Comparison of ENCODE assay signal across 8 cellular contexts in genomic region chr17:17044846-17045561, GRCh38. TPM values are rescaled to one million over a fixed set of nuclear protein-coding genes. Genes with fewer than 3 reads are reported as not detected.
DNase-seq lines count a peak whose midpoint lies in the region; ATAC-seq, FAIRE-seq and TF ChIP-seq lines count a peak whose summit lies in the region.

No MANE protein-coding gene starts in this region.

- peak overlapping the region; percentile 94 to 99 (median 96) for H3K4me3 Mint-ChIP-seq in CD4-positive, CD25-positive, alpha-beta regulatory T cell
- peak overlapping the region; percentile 99 for H3K4me3 Mint-ChIP-seq in chondrocyte (ENCODE audit: unreplicated experiment)

- H4K20me1 ChIP-seq in GM23248 (ENCODE audit: insufficient read depth): peaks cover 11% of the 10 kb centered on the region; the same call in 1 of the 2 replicates

- peaks cover 74% of the 10 kb centered on the region for H3K79me2 ChIP-seq in GM23248 (ENCODE audit: insufficient read depth)

- peaks cover 60% of the 10 kb centered on the region for H3F3A ChIP-seq in GM23248 (ENCODE audit: insufficient read depth)

- no peaks in the 10 kb centered on the region for H3K27me3 Mint-ChIP-seq in CD4-positive, CD25-positive, alpha-beta regulatory T cell
- no peaks in the 10 kb centered on the region for H3K27me3 Mint-ChIP-seq in chondrocyte (ENCODE audit: low read depth)

- FAIRE-seq in RCC 7860 (lab: Jason Lieb, UNC): no peak

- H3K36me3 Mint-ChIP-seq in CD4-positive, CD25-positive, alpha-beta regulatory T cell: peaks cover 4% of the 10 kb centered on the region
- H3K36me3 Mint-ChIP-seq in chondrocyte (ENCODE audit: low read depth): no peaks in the 10 kb centered on the region

- no peak for ATAC-seq in CD4-positive, CD25-positive, alpha-beta regulatory T cell (ENCODE audit: low read depth in 2 of 2)

- no peak for TF ChIP-seq POLR2A in suprapubic skin (IDR thresholded peaks at IDR 0.05)

- peak in 1 of 3 donors; percentile 45 for DNase-seq in CD4-positive, CD25-positive, alpha-beta regulatory T cell
- peak; percentile 76 for DNase-seq in GM23248
- DNase-seq in RCC 7860 (ENCODE audit: low spot score): peak; percentile 25
- DNase-seq in chondrocyte (ENCODE audit: low spot score): peak; percentile 49
- DNase-seq in suprapubic skin (ENCODE audit: low spot score in 2 of 2): peak; percentile 59 to 70
- DNase-seq in NCI-H1930 (lab: John Stamatoyannopoulos, UW): no peak
- DNase-seq in T-helper 9 cell: no peak

- H3K36me3 ChIP-seq in CD4-positive, CD25-positive, alpha-beta regulatory T cell (ENCODE audit: control insufficient read depth, insufficient read depth, low read length): no peaks in the 10 kb centered on the region
- no peaks in the 10 kb centered on the region for H3K36me3 ChIP-seq in GM23248 (ENCODE audit: low read depth)
- H3K36me3 ChIP-seq in liver (ENCODE audit: control insufficient read depth in 4 of 4, insufficient read depth in 3 of 4, low read depth in 1 of 4, low read length in 3 of 4): no peaks in the 10 kb centered on the region
- no peaks in the 10 kb centered on the region for H3K36me3 ChIP-seq in suprapubic skin

- H3K9me3 ChIP-seq in CD4-positive, CD25-positive, alpha-beta regulatory T cell (ENCODE audit: control insufficient read depth in 2 of 2, low read length in 2 of 2): no peaks in the 10 kb centered on the region
- H3K9me3 ChIP-seq in GM23248 (ENCODE audit: low read depth) (no peaks in the 10 kb centered on the region), liver (ENCODE audit: control insufficient read depth in 4 of 4, low read length in 3 of 4) (no peaks in the 10 kb centered on the region), suprapubic skin (no peaks in the 10 kb centered on the region)

- peaks cover 33 to 74% (median 56%) of the 10 kb centered on the region in 4 donors for H3K4me1 Mint-ChIP-seq in CD4-positive, CD25-positive, alpha-beta regulatory T cell
- H3K4me1 Mint-ChIP-seq in chondrocyte (ENCODE audit: low read depth): peaks cover 72% of the 10 kb centered on the region

- peak overlapping the region; percentile 100 for H3K4me2 ChIP-seq in GM23248 (ENCODE audit: unreplicated experiment)

- H2AFZ ChIP-seq in GM23248: no peak overlapping the region

- no peaks in the 10 kb centered on the region for H3K27me3 ChIP-seq in CD4-positive, CD25-positive, alpha-beta regulatory T cell (ENCODE audit: control insufficient read depth, insufficient read depth, low read length)
- H3K27me3 ChIP-seq in GM23248 (replicated peaks; ENCODE audit: insufficient read depth): no peaks in the 10 kb centered on the region
- H3K27me3 ChIP-seq in liver (ENCODE audit: control insufficient read depth in 4 of 4, insufficient read depth in 4 of 4, low read length in 3 of 4): no peaks in the 10 kb centered on the region
- H3K27me3 ChIP-seq in suprapubic skin: no peaks in the 10 kb centered on the region

- TF ChIP-seq CTCF in chondrocyte (IDR thresholded peaks at IDR 0.05) (no peak), liver (IDR thresholded peaks at IDR 0.05; ENCODE audit: low read depth, low read length, missing input control) (no peak), suprapubic skin (IDR thresholded peaks at IDR 0.05) (no peak)

- no peaks in the 10 kb centered on the region for H3K9me3 Mint-ChIP-seq in CD4-positive, CD25-positive, alpha-beta regulatory T cell
- H3K9me3 Mint-ChIP-seq in chondrocyte (ENCODE audit: low read depth): no peaks in the 10 kb centered on the region

- H3K9me2 ChIP-seq in GM23248 (ENCODE audit: insufficient read depth): no peaks in the 10 kb centered on the region

- 1 to 2% methylated on average over 6 of the region's 6 CpGs for WGBS in GM23248 (ENCODE audit: low coverage in 1 of 2, low lambda C conversion rate in 2 of 2, missing lambda C conversion rate in 2 of 2), 2 experiments
- WGBS in liver: 26% methylated on average over 6 of the region's 6 CpGs
- 4% methylated on average over 5 of the region's 6 CpGs for WGBS in suprapubic skin

- TF ChIP-seq RAD21 in liver (IDR thresholded peaks at IDR 0.05): no peak

- H3K27ac ChIP-seq in CD4-positive, CD25-positive, alpha-beta regulatory T cell (ENCODE audit: insufficient read depth, low read length, poor library complexity, severe bottlenecking): no peak overlapping the region
- H3K27ac ChIP-seq in GM23248 (peak overlapping the region; percentile 82), liver (ENCODE audit: low read depth in 1 of 2, low read length in 2 of 2) (peak overlapping the region; percentile 38 to 51), suprapubic skin (peak overlapping the region; percentile 87)

- peaks cover 51% of the 10 kb centered on the region for H3K4me1 ChIP-seq in CD4-positive, CD25-positive, alpha-beta regulatory T cell (ENCODE audit: control insufficient read depth, insufficient read depth, low read length, poor library complexity, severe bottlenecking)
- H3K4me1 ChIP-seq in GM23248 (ENCODE audit: insufficient read depth): peaks cover 31% of the 10 kb centered on the region
- H3K4me1 ChIP-seq in liver (ENCODE audit: control insufficient read depth in 4 of 4, insufficient read depth in 4 of 4, low read length in 3 of 4): peaks cover 14 to 40% (median 34%) of the 10 kb centered on the region in 4 donors
- peaks cover 57% of the 10 kb centered on the region for H3K4me1 ChIP-seq in suprapubic skin

- in situ Hi-C loops in GM23248 (cut with MboI): no loop called here

- H3K27ac Mint-ChIP-seq in CD4-positive, CD25-positive, alpha-beta regulatory T cell: peak overlapping the region; percentile 20 to 95 (median 88)
- peak overlapping the region; percentile 97 for H3K27ac Mint-ChIP-seq in chondrocyte (ENCODE audit: unreplicated experiment)

- no peak for TF ChIP-seq EP300 in suprapubic skin (IDR thresholded peaks at IDR 0.05)

- peak overlapping the region; percentile 90 for H3K4me3 ChIP-seq in CD4-positive, CD25-positive, alpha-beta regulatory T cell (ENCODE audit: low read depth, low read length)
- H3K4me3 ChIP-seq in GM23248: peak overlapping the region; percentile 95
- no peak overlapping the region for H3K4me3 ChIP-seq in liver (ENCODE audit: low read depth in 1 of 3, low read length in 3 of 3)
- H3K4me3 ChIP-seq in suprapubic skin: peak overlapping the region; percentile 56

- H3K9ac ChIP-seq in GM23248: peak overlapping the region; percentile 94
- H3K9ac ChIP-seq in liver (ENCODE audit: low read depth in 1 of 2, low read length in 2 of 2): peak overlapping the region in 1 of 2 donors; percentile 37

TF ChIP-seq in liver, 16 proteins besides CTCF, POLR2A, EP300 and RAD21:
- TF ChIP-seq JUND (IDR thresholded peaks at IDR 0.05) (no peak), RXRA (IDR thresholded peaks at IDR 0.05) (peak in 1 of 2 donors; percentile 4), SP1 (IDR thresholded peaks at IDR 0.05) (no peak), MAX (IDR thresholded peaks at IDR 0.05) (no peak), FOXA2 (IDR thresholded peaks at IDR 0.05) (no peak), TAF1 (conservative IDR thresholded peaks at IDR 0.05) (no peak), EGR1 (IDR thresholded peaks at IDR 0.05; ENCODE audit: low read depth in 2 of 2) (no peak)
- TF ChIP-seq, protein P1, sequence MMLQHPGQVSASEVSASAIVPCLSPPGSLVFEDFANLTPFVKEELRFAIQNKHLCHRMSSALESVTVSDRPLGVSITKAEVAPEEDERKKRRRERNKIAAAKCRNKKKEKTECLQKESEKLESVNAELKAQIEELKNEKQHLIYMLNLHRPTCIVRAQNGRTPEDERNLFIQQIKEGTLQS (IDR thresholded peaks at IDR 0.05): no peak

RNA-seq across cellular contexts. Expression of gene MPRIP, which starts 2.7 kb away (rescaled TPM):
- 234 TPM for total RNA-seq in CD4-positive, CD25-positive, alpha-beta regulatory T cell
- 10 to 100 TPM; 49.0 to 88.5 (median 55.8) TPM for polyA plus RNA-seq in CD4-positive, CD25-positive, alpha-beta regulatory T cell
- 292 TPM in 2 replicates for total RNA-seq in GM23248 (2014; rRNA removed; shearing (Covaris generic))
- polyA plus RNA-seq in GM23248 (2016; fragmentation: Nextera tagmentation; extraction: Ambion mirVana): 68.4 and 73.5 TPM in 2 replicates
- total RNA-seq in chondrocyte: 197 to 352 TPM (median 345 TPM) in 3 replicates
- total RNA-seq in liver: 10 to 100 TPM; 31.5 to 61.9 TPM
- 10 to 100 TPM; 21.2 to 37.9 TPM for polyA plus RNA-seq in liver
- 100 to 1,000 TPM; 122 to 207 (median 145) TPM for total RNA-seq in suprapubic skin

Comparison
In these comparisons a context has a peak if more than half of its experiments do, and no peak if none do; other contexts are left out.
1. DNase-seq: peak in GM23248 (single experiment), RCC 7860 (single experiment), chondrocyte (single experiment) and suprapubic skin (2 of 2); none in NCI-H1930 (0 of 2) and T-helper 9 cell (single experiment).
2. H3K4me3 ChIP-seq: peak in CD4-positive, CD25-positive, alpha-beta regulatory T cell (single experiment), GM23248 (single experiment) and suprapubic skin (single experiment); none in liver (0 of 3).